In the genomic region with DNA sequence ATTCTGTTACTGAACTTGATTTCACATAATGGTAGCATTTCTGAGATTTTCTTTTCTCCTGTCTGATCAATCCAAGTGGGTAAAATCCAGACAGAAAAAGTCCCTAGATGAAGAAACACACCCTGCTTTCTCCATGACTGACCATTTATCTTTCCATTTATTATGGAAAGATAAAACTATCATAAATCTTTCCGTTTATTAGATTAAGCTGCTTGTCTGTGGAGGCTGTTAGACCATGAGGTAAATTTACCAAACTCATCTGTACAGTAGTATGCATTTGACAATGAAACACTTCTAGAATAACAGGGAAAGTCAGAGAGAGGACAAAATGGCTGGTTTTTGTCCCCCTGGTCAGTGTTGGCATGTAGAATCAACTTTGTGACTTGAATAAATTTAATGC, we compare ENCODE assay signal across 1 cellular context.
TF ChIP-seq lines count a peak whose summit lies in the region.

No MANE protein-coding gene starts in this region.

TF ChIP-seq in SK-N-SH treated with all-trans-retinoic acid at 6 μM for 48 hours, 23 proteins besides CTCF, POLR2A, EP300 and RAD21 (continued from another document):
- TF ChIP-seq, protein P1, sequence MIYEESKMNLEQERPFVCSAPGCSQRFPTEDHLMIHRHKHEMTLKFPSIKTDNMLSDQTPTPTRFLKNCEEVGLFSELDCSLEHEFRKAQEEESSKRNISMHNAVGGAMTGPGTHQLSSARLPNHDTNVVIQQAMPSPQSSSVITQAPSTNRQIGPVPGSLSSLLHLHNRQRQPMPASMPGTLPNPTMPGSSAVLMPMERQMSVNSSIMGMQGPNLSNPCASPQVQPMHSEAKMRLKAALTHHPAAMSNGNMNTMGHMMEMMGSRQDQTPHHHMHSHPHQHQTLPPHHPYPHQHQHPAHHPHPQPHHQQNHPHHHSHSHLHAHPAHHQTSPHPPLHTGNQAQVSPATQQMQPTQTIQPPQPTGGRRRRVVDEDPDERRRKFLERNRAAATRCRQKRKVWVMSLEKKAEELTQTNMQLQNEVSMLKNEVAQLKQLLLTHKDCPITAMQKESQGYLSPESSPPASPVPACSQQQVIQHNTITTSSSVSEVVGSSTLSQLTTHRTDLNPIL (CRISPR knock-in tag; IDR thresholded peaks at IDR 0.05; ENCODE audit: low read depth) = no peak
- TF ChIP-seq CSRNP3 (CRISPR knock-in tag; IDR thresholded peaks at IDR 0.05) = no peak
